9 cellular contexts compared by ENCODE assay signal in genomic region chr1:27599605-27600499, GRCh38. TPM values are rescaled to one million over a fixed set of nuclear protein-coding genes. Genes with fewer than 3 reads are reported as not detected.
A peak's percentile ranks its signal among the peaks of the same experiment; 100 is the strongest.
DNase-seq lines count a peak whose midpoint lies in the region; ATAC-seq and TF ChIP-seq lines count a peak whose summit lies in the region.
"Had no signal": no experiment of that assay in that cellular context is flagged by ENCODE, and none has a peak within 500 bp of the region (broad histone marks: within the 10 kb centered on the region; RNA-seq: fewer than 3 reads in every experiment).

No MANE protein-coding gene starts in this region.

- H4K8ac ChIP-seq in mesendoderm (ENCODE audit: low read depth, low read length): no peak overlapping the region

- H3K36me3 ChIP-seq in cardiac muscle cell (no peaks in the 10 kb centered on the region), mesendoderm (ENCODE audit: control insufficient read depth, insufficient read depth, low read length) (no peaks in the 10 kb centered on the region)

- H3K4me3 Mint-ChIP-seq in activated T-helper 2 cell treated with anti-CD3 and anti-CD28 coated beads, Interferon-gamma antibody, Interleukin-2, Interleukin-4, amounts not matched to agents 10 μg/mL and 5 μg/mL and 100 μg/mL, durations not matched to agents 14 hours and 24 hours and 36 hours (ENCODE audit: low read depth): no peak overlapping the region
- H3K4me3 Mint-ChIP-seq in type B pancreatic cell: peak overlapping the region; percentile 67
- no peak overlapping the region for H3K4me3 Mint-ChIP-seq in activated CD8-positive, alpha-beta memory T cell treated with anti-CD3 and anti-CD28 coated beads, Interleukin-2, amount 10 ng/mL, durations not matched to agents 7 days and 5 days

- H3K27me3 Mint-ChIP-seq in activated T-helper 2 cell treated with anti-CD3 and anti-CD28 coated beads, Interferon-gamma antibody, Interleukin-2, Interleukin-4, amounts not matched to agents 10 μg/mL and 5 μg/mL and 100 μg/mL, durations not matched to agents 14 hours and 24 hours and 36 hours (ENCODE audit: low read depth): no peaks in the 10 kb centered on the region
- no peaks in the 10 kb centered on the region for H3K27me3 Mint-ChIP-seq in type B pancreatic cell
- H3K27me3 Mint-ChIP-seq in activated CD8-positive, alpha-beta memory T cell treated with anti-CD3 and anti-CD28 coated beads, Interleukin-2, amount 10 ng/mL, durations not matched to agents 7 days and 5 days: no peaks in the 10 kb centered on the region

- H3K27me3 ChIP-seq in cardiac muscle cell: no peaks in the 10 kb centered on the region
- H3K27me3 ChIP-seq in mesendoderm (ENCODE audit: insufficient read depth, low read length, poor library complexity): no peaks in the 10 kb centered on the region

- intact Hi-C loops in cardiac septum (cut with DNase I): loop anchor here (1.0 to 10.0 kb wide), 3 partner anchors 25 to 555 kb away; no protein-coding TSS in a partner anchor
- intact Hi-C loops in activated T-helper 2 cell treated with anti-CD3 and anti-CD28 coated beads, Interferon-gamma antibody, Interleukin-2, Interleukin-4, amounts not matched to agents 10 μg/mL and 5 μg/mL and 100 μg/mL, durations not matched to agents 14 hours and 24 hours and 36 hours (cut with micrococcal nuclease): loop anchor here (2.0 to 5.0 kb wide), 2 partner anchors 31 to 127 kb away; partner anchors contain the start of gene FAM76A

- peaks cover 33% of the 10 kb centered on the region for H3K79me1 ChIP-seq in mesendoderm (ENCODE audit: low read length)

- no peak overlapping the region for H3K4me2 ChIP-seq in mesendoderm (ENCODE audit: low read length)

- H3K4me3 ChIP-seq in cardiac muscle cell (no peak overlapping the region), mesendoderm (ENCODE audit: low read length) (no peak overlapping the region)

- no CpG with 5 or more reads among the region's 9 CpGs for WGBS in mesendoderm (ENCODE audit: extremely low coverage, insufficient coverage, low lambda C conversion rate)

- CTCF ChIA-PET in activated CD8-positive, alpha-beta memory T cell treated with anti-CD3 and anti-CD28 coated beads, Interleukin-2, amount 10 ng/mL, durations not matched to agents 7 days and 5 days (lab: Charles Lee): interaction anchor here (1.1 to 6.3 kb wide), 11 partner anchors 11 to 267 kb away, joined by 3 to 48 read pairs (median 5); no protein-coding TSS in a partner anchor

- H3K4ac ChIP-seq in mesendoderm (ENCODE audit: low read depth, low read length): no peak overlapping the region

- no peak overlapping the region for H3K56ac ChIP-seq in mesendoderm (ENCODE audit: low read length)

- H2AK5ac ChIP-seq in mesendoderm (ENCODE audit: low read length): no peak overlapping the region

- peak overlapping the region; percentile 21 for H3K27ac Mint-ChIP-seq in activated T-helper 2 cell treated with anti-CD3 and anti-CD28 coated beads, Interferon-gamma antibody, Interleukin-2, Interleukin-4, amounts not matched to agents 10 μg/mL and 5 μg/mL and 100 μg/mL, durations not matched to agents 14 hours and 24 hours and 36 hours
- H3K27ac Mint-ChIP-seq in type B pancreatic cell: peak overlapping the region; percentile 49
- no peak overlapping the region for H3K27ac Mint-ChIP-seq in activated CD8-positive, alpha-beta memory T cell treated with anti-CD3 and anti-CD28 coated beads, Interleukin-2, amount 10 ng/mL, durations not matched to agents 7 days and 5 days

- H3K9ac ChIP-seq in mesendoderm (ENCODE audit: low read length): peak overlapping the region; percentile 13

- H3K4me1 ChIP-seq in cardiac muscle cell (ENCODE audit: low read depth) (peaks cover 63% of the 10 kb centered on the region), mesendoderm (ENCODE audit: control insufficient read depth, low read depth, low read length) (peaks cover 19% of the 10 kb centered on the region)

- H2BK5ac ChIP-seq in mesendoderm (ENCODE audit: low read length): no peak overlapping the region

- H3K27ac ChIP-seq in cardiac muscle cell: peak overlapping the region; percentile 71
- no peak overlapping the region for H3K27ac ChIP-seq in mesendoderm (ENCODE audit: low read depth, low read length)

- no peak overlapping the region for H4K5ac ChIP-seq in mesendoderm (ENCODE audit: low read length)

- H3K23ac ChIP-seq in mesendoderm (ENCODE audit: low read length): no peak overlapping the region

- H3K9me3 Mint-ChIP-seq in activated T-helper 2 cell treated with anti-CD3 and anti-CD28 coated beads, Interferon-gamma antibody, Interleukin-2, Interleukin-4, amounts not matched to agents 10 μg/mL and 5 μg/mL and 100 μg/mL, durations not matched to agents 14 hours and 24 hours and 36 hours: no peaks in the 10 kb centered on the region
- no peaks in the 10 kb centered on the region for H3K9me3 Mint-ChIP-seq in type B pancreatic cell
- no peaks in the 10 kb centered on the region for H3K9me3 Mint-ChIP-seq in activated CD8-positive, alpha-beta memory T cell treated with anti-CD3 and anti-CD28 coated beads, Interleukin-2, amount 10 ng/mL, durations not matched to agents 7 days and 5 days (ENCODE audit: low read depth)

- H3K9me3 ChIP-seq in cardiac muscle cell (ENCODE audit: low read depth): no peaks in the 10 kb centered on the region

- no peak for DNase-seq in cardiac muscle cell (ENCODE audit: low read depth in 1 of 2, low spot score in 1 of 2)
- no peak for DNase-seq in cardiac septum (ENCODE audit: low spot score)
- DNase-seq in activated T-helper 2 cell treated with anti-CD3 and anti-CD28 coated beads, Interferon-gamma antibody, Interleukin-2, Interleukin-4, amounts not matched to agents 10 μg/mL and 5 μg/mL and 100 μg/mL, durations not matched to agents 14 hours and 24 hours and 36 hours (ENCODE audit: low spot score): no peak
- DNase-seq in mesendoderm: no peak
- no peak for DNase-seq in type B pancreatic cell (ENCODE audit: extremely low spot score, unreplicated experiment)
- no peak for DNase-seq in putamen (ENCODE audit: low spot score)
- DNase-seq in activated CD8-positive, alpha-beta memory T cell treated with anti-CD3 and anti-CD28 coated beads, Interleukin-2, amount 10 ng/mL, durations not matched to agents 7 days and 5 days: no peak
- DNase-seq in activated T-cell treated with anti-CD3 and anti-CD28 coated beads, Interleukin-2, amount 50 U/mL, for 48 hours: no peak
- DNase-seq: NCI-H2081 treated with DMSO at 0.1 percent for 48 hours had no signal

- peaks cover 37% of the 10 kb centered on the region for H3K4me1 Mint-ChIP-seq in activated T-helper 2 cell treated with anti-CD3 and anti-CD28 coated beads, Interferon-gamma antibody, Interleukin-2, Interleukin-4, amounts not matched to agents 10 μg/mL and 5 μg/mL and 100 μg/mL, durations not matched to agents 14 hours and 24 hours and 36 hours (ENCODE audit: low read depth)
- peaks cover 33% of the 10 kb centered on the region for H3K4me1 Mint-ChIP-seq in type B pancreatic cell (ENCODE audit: unreplicated experiment)
- H3K4me1 Mint-ChIP-seq in activated CD8-positive, alpha-beta memory T cell treated with anti-CD3 and anti-CD28 coated beads, Interleukin-2, amount 10 ng/mL, durations not matched to agents 7 days and 5 days: peaks cover 31% of the 10 kb centered on the region

- no peak overlapping the region for H2BK120ac ChIP-seq in mesendoderm (ENCODE audit: low read depth, low read length)

- H3K18ac ChIP-seq in mesendoderm (ENCODE audit: low read length): no peak overlapping the region

- TF ChIP-seq CTCF in cardiac muscle cell (IDR thresholded peaks at IDR 0.05; ENCODE audit: low read depth, low read length) (no peak), type B pancreatic cell (conservative IDR thresholded peaks at IDR 0.05) (no peak)

- H3K79me2 ChIP-seq in mesendoderm (ENCODE audit: control insufficient read depth, insufficient read depth, low read length): peaks cover 70% of the 10 kb centered on the region

- no peak overlapping the region for H2BK15ac ChIP-seq in mesendoderm (replicated peaks; ENCODE audit: low read depth)

- no peaks in the 10 kb centered on the region for H3K36me3 Mint-ChIP-seq in activated T-helper 2 cell treated with anti-CD3 and anti-CD28 coated beads, Interferon-gamma antibody, Interleukin-2, Interleukin-4, amounts not matched to agents 10 μg/mL and 5 μg/mL and 100 μg/mL, durations not matched to agents 14 hours and 24 hours and 36 hours (ENCODE audit: low read depth)
- H3K36me3 Mint-ChIP-seq in type B pancreatic cell: no peaks in the 10 kb centered on the region
- no peaks in the 10 kb centered on the region for H3K36me3 Mint-ChIP-seq in activated CD8-positive, alpha-beta memory T cell treated with anti-CD3 and anti-CD28 coated beads, Interleukin-2, amount 10 ng/mL, durations not matched to agents 7 days and 5 days

- ATAC-seq in activated CD8-positive, alpha-beta memory T cell treated with anti-CD3 and anti-CD28 coated beads, Interleukin-2, amount 10 ng/mL, durations not matched to agents 7 days and 5 days: no peak

RNA-seq across cellular contexts. Expression of gene AHDC1, which starts 4.1 kb away (rescaled TPM):
- 31.0 and 58.1 TPM in 2 replicates for total RNA-seq in cardiac muscle cell
- polyA plus RNA-seq in cardiac muscle cell: 16.3 and 21.1 TPM in 2 replicates
- 57.7 TPM for total RNA-seq in cardiac septum
- 28.5 and 29.3 TPM in 2 replicates for total RNA-seq in activated T-helper 2 cell treated with anti-CD3 and anti-CD28 coated beads, Interferon-gamma antibody, Interleukin-2, Interleukin-4, amounts not matched to agents 10 μg/mL and 5 μg/mL and 100 μg/mL, durations not matched to agents 14 hours and 24 hours and 36 hours
- polyA plus RNA-seq in mesendoderm (2013, experiment 1 of 2): 8.1 TPM
- polyA plus RNA-seq in mesendoderm (2013, experiment 2 of 2): 8.0 TPM
- 49.3 and 61.0 TPM in 2 replicates for total RNA-seq in type B pancreatic cell (ENCODE audit: low replicate concordance)
- total RNA-seq in activated CD8-positive, alpha-beta memory T cell treated with anti-CD3 and anti-CD28 coated beads, Interleukin-2, amount 10 ng/mL, durations not matched to agents 7 days and 5 days: 10 to 100 TPM; 15.8 to 18.5 TPM

RNA-seq across cellular contexts. Expression of gene FGR, which starts 35.1 kb away (rescaled TPM):
- total RNA-seq in cardiac muscle cell: not detected in 2 replicates
- polyA plus RNA-seq in cardiac muscle cell: 0.14 and 0.18 TPM in 2 replicates
- 3.8 TPM for total RNA-seq in cardiac septum
- 0.07 and 0.25 TPM in 2 replicates for total RNA-seq in activated T-helper 2 cell treated with anti-CD3 and anti-CD28 coated beads, Interferon-gamma antibody, Interleukin-2, Interleukin-4, amounts not matched to agents 10 μg/mL and 5 μg/mL and 100 μg/mL, durations not matched to agents 14 hours and 24 hours and 36 hours
- polyA plus RNA-seq in mesendoderm (2013, experiment 1 of 2): 0.11 TPM
- polyA plus RNA-seq in mesendoderm (2013, experiment 2 of 2): 0.08 TPM
- total RNA-seq in type B pancreatic cell (ENCODE audit: low replicate concordance): not detected in 2 replicates
- 1 to 10 TPM in 1 of 2 experiments, under 1 TPM in 1; 0.30 to 1.8 TPM for total RNA-seq in activated CD8-positive, alpha-beta memory T cell treated with anti-CD3 and anti-CD28 coated beads, Interleukin-2, amount 10 ng/mL, durations not matched to agents 7 days and 5 days
